1 cellular context compared by ENCODE assay signal in genomic region chr5:141777711-141778110, GRCh38.
TF ChIP-seq lines count a peak whose summit lies in the region.

No MANE protein-coding gene starts in this region.

TF ChIP-seq in SK-N-SH treated with all-trans-retinoic acid at 6 μM for 48 hours, 23 proteins besides CTCF, POLR2A, EP300 and RAD21 (continued from another document):
- TF ChIP-seq CREB5 (CRISPR knock-in tag; IDR thresholded peaks at IDR 0.05; ENCODE audit: low read depth), result no peak
